ENCODE assay signal across 26 cellular contexts in the genomic region with DNA sequence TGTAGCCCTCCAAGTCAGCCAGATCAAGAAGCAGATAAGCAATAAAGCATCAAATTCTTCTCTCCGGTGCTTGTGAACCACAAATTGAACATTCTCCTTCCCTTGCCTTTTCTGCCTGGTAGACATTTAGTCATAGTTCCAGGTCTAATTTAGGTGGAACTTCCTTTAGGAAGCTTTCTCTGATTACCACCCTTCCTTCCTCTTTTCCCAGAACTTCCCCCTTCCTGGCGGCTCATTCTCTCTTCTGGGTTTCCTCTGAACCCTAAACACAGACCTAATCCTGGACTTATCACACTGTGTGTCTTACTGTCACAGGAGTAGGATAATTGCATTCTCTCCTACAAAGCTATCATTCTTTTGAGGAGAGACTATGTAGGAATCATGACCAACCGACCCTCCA.
"Had no signal": no experiment of that assay in that cellular context is flagged by ENCODE, and none has a peak within 500 bp of the region (broad histone marks: within the 10 kb centered on the region; RNA-seq: fewer than 3 reads in every experiment).

No MANE protein-coding gene starts in this region.

- H3K4me1 Mint-ChIP-seq: naive B cell; stimulated activated effector memory CD8-positive, alpha-beta T cell treated with anti-CD3 and anti-CD28 coated beads, Interleukin-12 subunit alpha, Interleukin-12 subunit beta, amount 100 ng/mL, for 72 hours had no signal

- DNase-seq: effector memory CD4-positive, alpha-beta T cell; foreskin fibroblast; gastrocnemius medialis; hypothalamus; immature natural killer cell; islet precursor cell; kidney glomerular epithelial cell; mesenchymal stem cell; mucosa of descending colon; naive B cell; nucleus accumbens; posterior cingulate gyrus; psoas muscle; right cardiac atrium; sigmoid colon; stimulated activated CD4-positive, alpha-beta T cell treated with anti-CD3 and anti-CD28 coated beads, Interleukin-2, amount 100 ng/mL, for 24 hours; stimulated activated CD4-positive, alpha-beta T cell treated with anti-CD3 and anti-CD28 coated beads, Interleukin-4, amount 100 ng/mL, for 24 hours; stimulated activated naive CD4-positive, alpha-beta T cell treated with Interleukin-2 at 50 U/mL for 16 hours; stomach; thyroid gland; trophoblast cell had no signal

- H3K4me1 ChIP-seq: psoas muscle, sigmoid colon, stomach, thyroid gland, vagina had no signal

- H3K9me3 ChIP-seq: gastrocnemius medialis, mucosa of descending colon, psoas muscle, sigmoid colon, stomach, thyroid gland, vagina had no signal

- H3K4me3 Mint-ChIP-seq: immature natural killer cell; mesothelial cell of epicardium; naive B cell; natural killer cell treated with Interleukin-12 subunit alpha and Interleukin-12 subunit beta and Interleukin-15 and Interleukin-18, amount 100 ng/mL, for 72 hours; stimulated activated effector memory CD8-positive, alpha-beta T cell treated with anti-CD3 and anti-CD28 coated beads, Interleukin-12 subunit alpha, Interleukin-12 subunit beta, amount 100 ng/mL, for 72 hours had no signal

- H3K36me3 Mint-ChIP-seq: mesothelial cell of epicardium; naive B cell; natural killer cell treated with Interleukin-12 subunit alpha and Interleukin-12 subunit beta and Interleukin-15 and Interleukin-18, amount 100 ng/mL, for 72 hours; stimulated activated effector memory CD8-positive, alpha-beta T cell treated with anti-CD3 and anti-CD28 coated beads, Interleukin-12 subunit alpha, Interleukin-12 subunit beta, amount 100 ng/mL, for 72 hours had no signal

- H3K9me3 Mint-ChIP-seq: immature natural killer cell; natural killer cell treated with Interleukin-12 subunit alpha and Interleukin-12 subunit beta and Interleukin-15 and Interleukin-18, amount 100 ng/mL, for 72 hours; stimulated activated effector memory CD8-positive, alpha-beta T cell treated with anti-CD3 and anti-CD28 coated beads, Interleukin-12 subunit alpha, Interleukin-12 subunit beta, amount 100 ng/mL, for 72 hours had no signal

- H3K27me3 ChIP-seq: gastrocnemius medialis, sigmoid colon, thyroid gland, vagina had no signal

- H3K27ac Mint-ChIP-seq: mesothelial cell of epicardium; naive B cell; stimulated activated effector memory CD8-positive, alpha-beta T cell treated with anti-CD3 and anti-CD28 coated beads, Interleukin-12 subunit alpha, Interleukin-12 subunit beta, amount 100 ng/mL, for 72 hours had no signal

- H3K4me3 ChIP-seq: coronary artery, gastrocnemius medialis, mucosa of descending colon, psoas muscle, sigmoid colon, stomach, thyroid gland, vagina had no signal

- ATAC-seq: gastrocnemius medialis; mucosa of descending colon; natural killer cell treated with Interleukin-12 subunit alpha and Interleukin-12 subunit beta and Interleukin-15 and Interleukin-18, amount 100 ng/mL, for 72 hours; psoas muscle; stimulated activated effector memory CD8-positive, alpha-beta T cell treated with anti-CD3 and anti-CD28 coated beads, Interleukin-12 subunit alpha, Interleukin-12 subunit beta, amount 100 ng/mL, for 72 hours had no signal

- H3K27ac ChIP-seq: coronary artery, gastrocnemius medialis, psoas muscle, sigmoid colon, stomach, thyroid gland, vagina had no signal

- H3K36me3 ChIP-seq: gastrocnemius medialis, sigmoid colon, stomach, thyroid gland, vagina had no signal
